ENCODE assay signal across 10 cellular contexts in the genomic region with DNA sequence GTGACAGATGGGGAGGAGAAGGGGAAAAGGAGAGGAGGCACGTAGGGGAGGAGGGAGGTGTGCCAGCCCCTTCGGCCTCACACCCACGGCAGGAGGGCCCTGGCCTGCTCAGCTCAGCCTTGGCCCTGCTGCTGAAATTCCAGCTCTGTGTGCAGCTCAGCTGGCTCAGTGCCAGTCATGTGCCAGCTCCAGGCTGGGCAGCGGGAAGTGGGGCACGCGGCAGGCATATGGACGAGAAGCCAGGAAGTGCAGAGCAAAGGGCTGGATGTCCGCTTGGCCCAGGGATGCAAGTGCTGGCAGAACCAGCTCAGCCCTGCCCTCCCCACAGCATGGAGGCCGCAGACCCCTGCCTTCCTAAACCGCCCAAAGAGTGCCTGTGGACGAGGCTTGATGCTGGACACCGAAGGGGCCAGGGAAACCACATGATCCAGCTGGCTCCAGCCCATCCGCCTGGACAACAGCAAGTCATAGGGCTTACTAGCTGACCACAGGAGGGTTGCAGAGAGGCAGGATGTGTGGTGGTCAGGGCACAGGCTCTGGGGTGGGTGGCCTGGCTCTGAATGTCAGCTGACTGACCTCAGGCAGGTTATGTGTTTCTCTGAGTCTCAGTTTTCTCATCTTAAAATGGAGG.
DNase-seq lines count a peak whose midpoint lies in the region; ATAC-seq, FAIRE-seq and TF ChIP-seq lines count a peak whose summit lies in the region.
"Had no signal": no experiment of that assay in that cellular context is flagged by ENCODE, and none has a peak within 500 bp of the region (broad histone marks: within the 10 kb centered on the region; RNA-seq: fewer than 3 reads in every experiment).

No MANE protein-coding gene starts in this region.

- H3K4me2 ChIP-seq in mammary epithelial cell (ENCODE audit: insufficient read depth, low read depth, low read length) (no peak overlapping the region), K562 (ENCODE audit: insufficient read depth, low read length) (no peak overlapping the region)

- peaks cover 3% of the 10 kb centered on the region for H3K9me1 ChIP-seq in K562 (ENCODE audit: control insufficient read depth, insufficient read depth, low read length)

- in situ Hi-C loops in mammary epithelial cell (cut with MboI; ENCODE audit: low sequenced_read_pairs in 2 of 2) (no loop called here), K562 (cut with MboI) (no loop called here)

- FAIRE-seq in K562 (lab: Jason Lieb, UNC): no peak

- no peak for TF ChIP-seq EP300 in K562 (IDR thresholded peaks at IDR 0.05; ENCODE audit: low read length)

- no peak for TF ChIP-seq RAD21 in K562 (CRISPR knock-in tag; conservative IDR thresholded peaks at IDR 0.05 in 1 of 2, IDR thresholded peaks at IDR 0.05 in 1 of 2)

- no peaks in the 10 kb centered on the region for H3K36me3 ChIP-seq in mammary epithelial cell (ENCODE audit: insufficient read depth, low read length)
- peaks cover 71% of the 10 kb centered on the region; the same call in 2 of the 3 replicates for H3K36me3 ChIP-seq in K562 (ENCODE audit: control insufficient read depth, insufficient read depth, low read length)
- no peaks in the 10 kb centered on the region for H3K36me3 ChIP-seq in right lobe of liver

- H3K9me3 Mint-ChIP-seq in MCF 10A (ENCODE audit: unreplicated experiment): no peaks in the 10 kb centered on the region
- H3K9me3 Mint-ChIP-seq in stimulated activated naive B cell treated with anti-CD40 and anti-IgM and Interleukin-4, amounts not matched to agents 10 μg/mL and 1 μg/mL and 100 μg/mL, for 72 hours: no peaks in the 10 kb centered on the region

- no peak overlapping the region for H3K9ac ChIP-seq in mammary epithelial cell (ENCODE audit: insufficient read depth, low read length)
- peak overlapping the region in 1 of 2 experiments; percentile 11; a peak in 2 of 4 replicates for H3K9ac ChIP-seq in K562 (ENCODE audit: insufficient read depth in 1 of 2, low read depth in 2 of 2, low read length in 2 of 2)

- dilution Hi-C loops in mammary epithelial cell (cut with HindIII; ENCODE audit: low sequenced_read_pairs): loop anchor here (10.0 kb wide), 1 partner anchor 260 kb away; no protein-coding TSS in a partner anchor

- peaks cover 5% of the 10 kb centered on the region for H3K4me1 Mint-ChIP-seq in MCF 10A (ENCODE audit: insufficient read depth, unreplicated experiment)
- peaks cover 52 to 61% of the 10 kb centered on the region in 2 donors for H3K4me1 Mint-ChIP-seq in stimulated activated naive B cell treated with anti-CD40 and anti-IgM and Interleukin-4, amounts not matched to agents 10 μg/mL and 1 μg/mL and 100 μg/mL, for 72 hours

- H4K20me1 ChIP-seq in mammary epithelial cell (ENCODE audit: insufficient read depth, low read length): no peaks in the 10 kb centered on the region
- no peaks in the 10 kb centered on the region; the same call in 1 of the 2 replicates for H4K20me1 ChIP-seq in K562 (replicated peaks; ENCODE audit: control insufficient read depth, insufficient read depth, low read length)

- no peak overlapping the region for H3K4me3 Mint-ChIP-seq in MCF 10A (ENCODE audit: unreplicated experiment)
- H3K4me3 Mint-ChIP-seq in stimulated activated naive B cell treated with anti-CD40 and anti-IgM and Interleukin-4, amounts not matched to agents 10 μg/mL and 1 μg/mL and 100 μg/mL, for 72 hours: no peak overlapping the region

- H3K4me3 ChIP-seq in mammary epithelial cell (replicated peaks in 1 of 3; ENCODE audit: insufficient read depth in 1 of 3, low read depth in 2 of 3, low read length in 3 of 3) (no peak overlapping the region), K562 (no peak overlapping the region), right lobe of liver (no peak overlapping the region)

- H3K9me3 ChIP-seq in mammary epithelial cell (replicated peaks; ENCODE audit: insufficient read depth, low read length) (no peaks in the 10 kb centered on the region), K562 (replicated peaks; ENCODE audit: control insufficient read depth, insufficient read depth, low read depth, low read length) (no peaks in the 10 kb centered on the region), right lobe of liver (no peaks in the 10 kb centered on the region)

- no peaks in the 10 kb centered on the region for H3K4me1 ChIP-seq in mammary epithelial cell (ENCODE audit: insufficient read depth, low read length)
- peaks cover 14 to 44% of the 10 kb centered on the region in 2 experiments; a peak in 4 of 5 replicates for H3K4me1 ChIP-seq in K562 (replicated peaks in 1 of 2; ENCODE audit: control insufficient read depth in 2 of 2, insufficient read depth in 2 of 2, low read length in 2 of 2)
- peaks cover 0 to 17% (median 3%) of the 10 kb centered on the region in 4 donors for H3K4me1 ChIP-seq in right lobe of liver

- H2AFZ ChIP-seq in mammary epithelial cell (ENCODE audit: low read depth, low read length) (no peak overlapping the region), K562 (ENCODE audit: low read depth, low read length) (no peak overlapping the region)

- TF ChIP-seq CTCF in MCF 10A (IDR thresholded peaks at IDR 0.05; ENCODE audit: unreplicated experiment) (no peak), mammary epithelial cell (conservative IDR thresholded peaks at IDR 0.05 in 1 of 2, IDR thresholded peaks at IDR 0.05 in 1 of 2; ENCODE audit: extremely low read depth in 1 of 2, insufficient read depth in 1 of 2, low read depth in 1 of 2, low read length in 2 of 2) (no peak), K562 (IDR thresholded peaks at IDR 0.05 in 2 of 3, conservative IDR thresholded peaks at IDR 0.05 in 1 of 3; ENCODE audit: insufficient read depth in 2 of 3, low read depth in 1 of 3, low read length in 3 of 3) (no peak), right lobe of liver (IDR thresholded peaks at IDR 0.05) (no peak)

- ATAC-seq in K562: no peak
- ATAC-seq in right lobe of liver: peak; percentile 72 to 80 (median 80)
- ATAC-seq in HG02678 (IDR thresholded peaks at IDR 0.05; ENCODE audit: unreplicated experiment): no peak
- ATAC-seq in stimulated activated naive B cell treated with anti-CD40 and anti-IgM and Interleukin-4, amounts not matched to agents 10 μg/mL and 1 μg/mL and 100 μg/mL, for 72 hours (replicated peaks): no peak

- CTCF ChIA-PET in MCF 10A (lab: Yijun Ruan, JAX): interaction anchor here (0.6 to 13.8 kb wide), 9 partner anchors 10 to 139 kb away, joined by 3 to 360 read pairs (median 4); no protein-coding TSS in a partner anchor
- CTCF ChIA-PET in mammary epithelial cell (lab: Charles Lee; ENCODE audit: low non-redundant PET): no interaction called here
- CTCF ChIA-PET in K562 (lab: Yijun Ruan, JAX; ENCODE audit: low intra/inter-chr PET ratio): interaction anchor here (1.7 kb wide), 1 partner anchor 128 kb away, joined by 7 read pairs; no protein-coding TSS in a partner anchor

- no TSS peak for BruUV-seq in MCF 10A (replicated peaks; lab: Mats Ljungman, UMichigan)
- no TSS peak for BruUV-seq in mammary epithelial cell (replicated peaks; lab: Mats Ljungman, UMichigan)
- no TSS peak for BruUV-seq in K562 (replicated peaks; lab: Mats Ljungman, UMichigan)

- H3K27ac ChIP-seq in mammary epithelial cell (ENCODE audit: insufficient read depth, low read depth, low read length) (no peak overlapping the region), K562 (ENCODE audit: extremely low read depth, low read depth, low read length) (no peak overlapping the region), right lobe of liver (no peak overlapping the region)

- H3K27me3 Mint-ChIP-seq in MCF 10A (ENCODE audit: insufficient read depth, unreplicated experiment): no peaks in the 10 kb centered on the region
- H3K27me3 Mint-ChIP-seq in stimulated activated naive B cell treated with anti-CD40 and anti-IgM and Interleukin-4, amounts not matched to agents 10 μg/mL and 1 μg/mL and 100 μg/mL, for 72 hours: peaks cover 0 to 6% of the 10 kb centered on the region in 2 donors

- TF ChIP-seq POLR2A in K562 (conservative IDR thresholded peaks at IDR 0.05) (no peak), right lobe of liver (IDR thresholded peaks at IDR 0.05) (no peak)

- intact Hi-C loops in MCF 10A (cut with micrococcal nuclease): loop anchor here (5.0 kb wide), 1 partner anchor 252 kb away; no protein-coding TSS in a partner anchor
- intact Hi-C loops in mammary epithelial cell (cut with micrococcal nuclease): loop anchor here (5.0 kb wide), 1 partner anchor 252 kb away; no protein-coding TSS in a partner anchor
- intact Hi-C loops in K562 (cut with micrococcal nuclease): loop anchor here (5.0 kb wide), 1 partner anchor 57 kb away; no protein-coding TSS in a partner anchor
- intact Hi-C loops in right lobe of liver (cut with DNase I): loop anchor here in 1 of 2 donors (5.0 kb wide), 1 partner anchor 127 kb away; no protein-coding TSS in a partner anchor

- no peaks in the 10 kb centered on the region for H3K79me2 ChIP-seq in mammary epithelial cell (ENCODE audit: insufficient read depth, low read length)
- H3K79me2 ChIP-seq in K562 (ENCODE audit: control insufficient read depth, insufficient read depth, low read length): peaks cover 8% of the 10 kb centered on the region

- peak; percentile 12 for DNase-seq in MCF 10A (ENCODE audit: unreplicated experiment)
- no peak for DNase-seq in mammary epithelial cell
- DNase-seq in K562 (ENCODE audit: extremely low read depth in 1 of 4, low spot score in 3 of 4): no peak
- DNase-seq in right lobe of liver: peak; percentile 86 to 92 (median 90)
- DNase-seq in NCI-H146 (lab: John Stamatoyannopoulos, UW): no peak
- no peak for DNase-seq in stimulated activated naive B cell treated with anti-CD40 and anti-IgM and Interleukin-4, amounts not matched to agents 10 μg/mL and 1 μg/mL and 100 μg/mL, for 72 hours
- DNase-seq in iPS-NIHi11 (ENCODE audit: low spot score): no peak
- DNase-seq: NCI-H526; stimulated activated CD4-positive, alpha-beta T cell treated with anti-CD3 and anti-CD28 coated beads, Interleukin-2, amount 100 ng/mL, for 24 hours had no signal

- H3K27me3 ChIP-seq in mammary epithelial cell (ENCODE audit: insufficient read depth, low read length): no peaks in the 10 kb centered on the region
- no peaks in the 10 kb centered on the region for H3K27me3 ChIP-seq in K562 (ENCODE audit: control insufficient read depth in 2 of 2, insufficient read depth in 2 of 2, low read length in 2 of 2)
- H3K27me3 ChIP-seq in right lobe of liver: no peaks in the 10 kb centered on the region

- POLR2A ChIA-PET in MCF 10A (lab: Yijun Ruan, JAX) (interaction anchor here (0.5 kb wide), 1 partner anchor 396 kb away, joined by 3 read pairs; no protein-coding TSS in a partner anchor), K562 (lab: Yijun Ruan, JAX) (interaction anchor here (0.8 to 1.5 kb wide), 3 partner anchors 10 to 258 kb away, joined by 3 to 7 read pairs (median 3); no protein-coding TSS in a partner anchor)

- 58% methylated on average over 9 of the region's 13 CpGs for WGBS in mammary epithelial cell (ENCODE audit: low coverage, missing lambda C conversion rate)
- WGBS in K562 (ENCODE audit: insufficient coverage, low coverage, missing lambda C conversion rate): 96% methylated on average over 11 of the region's 13 CpGs
- WGBS in right lobe of liver (ENCODE audit: insufficient coverage, low coverage, low lambda C conversion rate, missing lambda C conversion rate): 44% methylated on average over 6 of the region's 13 CpGs

- no peak overlapping the region for H3K27ac Mint-ChIP-seq in MCF 10A (ENCODE audit: low read depth, unreplicated experiment)
- H3K27ac Mint-ChIP-seq in stimulated activated naive B cell treated with anti-CD40 and anti-IgM and Interleukin-4, amounts not matched to agents 10 μg/mL and 1 μg/mL and 100 μg/mL, for 72 hours: no peak overlapping the region

- no peaks in the 10 kb centered on the region for H3K36me3 Mint-ChIP-seq in MCF 10A (ENCODE audit: insufficient read depth, unreplicated experiment)
- peaks cover 0 to 8% of the 10 kb centered on the region in 2 donors for H3K36me3 Mint-ChIP-seq in stimulated activated naive B cell treated with anti-CD40 and anti-IgM and Interleukin-4, amounts not matched to agents 10 μg/mL and 1 μg/mL and 100 μg/mL, for 72 hours

Comparison
In these comparisons a context has a peak if more than half of its experiments do, and no peak if none do; other contexts are left out.
1. DNase-seq: peak in MCF 10A (single experiment) and right lobe of liver (3 of 3); none in mammary epithelial cell (single experiment), K562 (0 of 4), NCI-H146 (single experiment), stimulated activated naive B cell treated with anti-CD40 and anti-IgM and Interleukin-4, amounts not matched to agents 10 μg/mL and 1 μg/mL and 100 μg/mL, for 72 hours (single experiment) and iPS-NIHi11 (single experiment).
2. ATAC-seq: peak in right lobe of liver (4 of 4); none in K562 (single experiment), HG02678 (single experiment) and stimulated activated naive B cell treated with anti-CD40 and anti-IgM and Interleukin-4, amounts not matched to agents 10 μg/mL and 1 μg/mL and 100 μg/mL, for 72 hours (0 of 2).